Comparison of ENCODE assay signal across 19 cellular contexts in the genomic region with DNA sequence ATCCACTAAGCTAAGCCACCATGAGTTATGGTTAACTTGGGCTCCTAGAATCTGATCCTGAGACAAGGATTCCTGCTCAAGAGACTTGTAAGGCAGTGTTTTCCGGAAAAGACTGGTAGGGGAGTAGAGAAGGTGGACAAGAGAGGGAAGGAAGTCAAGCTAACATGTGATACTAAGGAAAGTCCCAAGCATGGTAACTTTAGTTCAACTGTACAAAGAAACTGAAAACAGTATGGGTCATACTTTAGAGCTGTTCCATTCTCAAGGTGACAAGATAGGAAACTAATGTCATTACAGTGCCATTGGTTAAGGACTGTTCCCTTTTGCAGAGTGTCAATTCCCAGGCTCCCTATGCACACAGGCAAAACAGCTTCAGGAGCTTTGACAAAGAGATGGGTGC. TPM values are rescaled to one million over a fixed set of nuclear protein-coding genes. Genes with fewer than 3 reads are reported as not detected.
DNase-seq lines count a peak whose midpoint lies in the region; ATAC-seq, FAIRE-seq and TF ChIP-seq lines count a peak whose summit lies in the region.
"Had no signal": no experiment of that assay in that cellular context is flagged by ENCODE, and none has a peak within 500 bp of the region (broad histone marks: within the 10 kb centered on the region; RNA-seq: fewer than 3 reads in every experiment).

No MANE protein-coding gene starts in this region.

- ATAC-seq in GM18517 (IDR thresholded peaks at IDR 0.05; ENCODE audit: unreplicated experiment): peak; percentile 83
- ATAC-seq in GM21529 (IDR thresholded peaks at IDR 0.05; ENCODE audit: unreplicated experiment): peak; percentile 78
- peak; percentile 64 for ATAC-seq in HG03280 (IDR thresholded peaks at IDR 0.05; ENCODE audit: unreplicated experiment)
- ATAC-seq: CD8-positive, alpha-beta T cell had no signal

- DNase-seq in bronchial epithelial cell (ENCODE audit: low read depth): no peak
- no peak for DNase-seq in central memory CD4-positive, alpha-beta T cell
- DNase-seq in NCI-H2196 treated with DMSO at 0.1 percent for 48 hours (lab: John Stamatoyannopoulos, UW; ENCODE audit: unreplicated experiment): no peak
- DNase-seq in Karpas-422: no peak
- no peak for DNase-seq in effector CD8-positive, alpha-beta T cell (lab: John Stamatoyannopoulos, UW)
- DNase-seq: activated CD4-positive, alpha-beta T cell treated with anti-CD3 and anti-CD28 coated beads for 1 hour; CD8-positive, alpha-beta T cell; DMS79; hypothalamus; islet precursor cell; NCI-H1930; NCI-H345; occipital lobe had no signal

- no peaks in the 10 kb centered on the region for H3K9me2 ChIP-seq in Karpas-422 (replicated peaks; ENCODE audit: insufficient read depth, low read length)

- no peak for TF ChIP-seq CTCF in bronchial epithelial cell (IDR thresholded peaks at IDR 0.05; ENCODE audit: insufficient read depth, low read length, severe bottlenecking)

- no peak overlapping the region for H3K27ac ChIP-seq in Karpas-422 (ENCODE audit: low read length)
- H3K27ac ChIP-seq: breast epithelium, SK-N-MC had no signal

- no peaks in the 10 kb centered on the region for H3K79me2 ChIP-seq in Karpas-422 (ENCODE audit: low read length)

- no peak overlapping the region for H3K4me2 ChIP-seq in Karpas-422 (ENCODE audit: low read depth, low read length, poor library complexity, severe bottlenecking)

- H3K9me3 ChIP-seq in Karpas-422 (ENCODE audit: low read length): no peaks in the 10 kb centered on the region
- H3K9me3 ChIP-seq: breast epithelium had no signal

- H3K4me1 ChIP-seq in Karpas-422 (ENCODE audit: low read length): no peaks in the 10 kb centered on the region

- H3K27me3 ChIP-seq in bronchial epithelial cell (ENCODE audit: control insufficient read depth, insufficient read depth, low read length) (no peaks in the 10 kb centered on the region), Karpas-422 (ENCODE audit: low read length) (no peaks in the 10 kb centered on the region)

- H3K36me3 ChIP-seq in bronchial epithelial cell (ENCODE audit: control insufficient read depth, insufficient read depth, low read length) (no peaks in the 10 kb centered on the region), Karpas-422 (ENCODE audit: insufficient read depth, low read length) (no peaks in the 10 kb centered on the region)
- H3K36me3 ChIP-seq: breast epithelium had no signal

- H3K9ac ChIP-seq in Karpas-422 (ENCODE audit: low read length): no peak overlapping the region

- no peak overlapping the region for H3K4me3 ChIP-seq in bronchial epithelial cell (ENCODE audit: low read depth, low read length)
- no peak overlapping the region for H3K4me3 ChIP-seq in Karpas-422 (ENCODE audit: low read length)
- H3K4me3 ChIP-seq: breast epithelium, lung, SK-N-MC had no signal

- H2AFZ ChIP-seq in Karpas-422 (ENCODE audit: low read length): no peak overlapping the region

- peak; percentile 94 for FAIRE-seq in bronchial epithelial cell (lab: Jason Lieb, UNC)

- no peaks in the 10 kb centered on the region for H4K20me1 ChIP-seq in Karpas-422 (ENCODE audit: insufficient read depth, low read depth, low read length)

RNA-seq across cellular contexts. Expression of a gene that starts 5.8 kb away (rescaled TPM):
- 31.3 and 66.8 TPM in 2 replicates for total RNA-seq in bronchial epithelial cell
- 0.97 TPM in 1 of 2 replicates, not detected in the other for total RNA-seq in Karpas-422 (2014; rRNA removed; shearing (Covaris generic); ENCODE audit: low replicate concordance)
- total RNA-seq: CD8-positive, alpha-beta T cell had no signal

Comparison
In these comparisons a context has a peak if more than half of its experiments do, and no peak if none do; other contexts are left out.
1. RNA of a gene that starts 5.8 kb away (total RNA-seq): 31.3 to 66.8 TPM in bronchial epithelial cell; 0.97 TPM in Karpas-422; every median in the first group is over 10 times any median in the second.
2. Peak in every context shown above with its lines, with median percentiles within 50 percentile points of each other: ATAC-seq.